Comparison of ENCODE assay signal across 11 cellular contexts in the genomic region with DNA sequence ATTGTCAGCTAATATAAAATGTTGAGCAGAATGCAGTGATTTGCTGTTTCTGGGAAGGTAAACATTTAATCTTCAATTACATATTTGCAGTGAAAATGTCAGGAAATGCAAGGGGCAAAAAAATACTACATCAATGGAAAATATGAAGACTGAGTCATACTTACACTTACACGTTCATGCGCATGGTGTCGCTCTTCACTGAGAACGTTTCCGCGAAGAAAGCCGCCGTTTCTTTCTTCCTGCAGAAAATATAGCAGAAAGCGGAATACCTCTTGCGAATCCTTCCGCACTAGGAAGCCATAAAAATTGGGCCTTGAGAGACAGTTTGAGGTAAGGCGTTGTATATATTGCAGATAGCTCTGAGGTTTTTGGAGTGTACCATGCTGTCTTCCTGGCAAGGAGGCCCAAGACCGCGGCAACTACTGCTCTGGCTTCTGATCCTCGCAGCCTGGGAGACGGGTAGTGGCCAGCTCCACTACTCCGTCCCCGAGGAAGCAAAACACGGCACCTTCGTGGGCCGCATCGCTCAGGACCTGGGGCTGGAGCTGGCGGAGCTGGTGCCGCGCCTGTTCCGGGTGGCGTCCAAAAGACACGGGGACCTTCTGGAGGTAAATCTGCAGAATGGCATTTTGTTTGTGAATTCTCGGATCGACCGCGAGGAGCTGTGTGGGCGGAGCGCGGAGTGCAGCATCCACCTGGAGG. TPM values are rescaled to one million over a fixed set of nuclear protein-coding genes. Genes with fewer than 3 reads are reported as not detected.
DNase-seq lines count a peak whose midpoint lies in the region; TF ChIP-seq lines count a peak whose summit lies in the region.
"Had no signal": no experiment of that assay in that cellular context is flagged by ENCODE, and none has a peak within 500 bp of the region (broad histone marks: within the 10 kb centered on the region; RNA-seq: fewer than 3 reads in every experiment).

Gene PCDHA13 (plus strand): TSS at position 236 of the 702 bp plus-strand sequence. CDS start 145 bp downstream, at position 381.

- no peak within 1 kb of the TSS for H3K4me3 ChIP-seq in MG63
- H3K4me3 ChIP-seq: SJSA1 had no signal

- POLR2A ChIA-PET in RWPE1 (lab: Yijun Ruan, JAX; ENCODE audit: low non-redundant PET), result no interaction called here

- peak; percentile 37 for DNase-seq in G401 (ENCODE audit: low spot score)
- DNase-seq in RWPE1 (ENCODE audit: low spot score), result peak; percentile 59
- DNase-seq in globus pallidus (ENCODE audit: low spot score), result peak; percentile 32
- DNase-seq in putamen (ENCODE audit: low spot score), result peak; percentile 23
- no peak for DNase-seq in SK-N-DZ (ENCODE audit: low spot score)
- no peak for DNase-seq in NCI-H526 (lab: John Stamatoyannopoulos, UW)
- no peak for DNase-seq in DMS114 treated with DMSO at 0.1 percent for 48 hours (lab: John Stamatoyannopoulos, UW; ENCODE audit: unreplicated experiment)
- no peak for DNase-seq in MG63
- DNase-seq: heart right ventricle, NCI-H2081 had no signal

- H3K27ac ChIP-seq in RWPE1, result no peak within 1 kb of the TSS
- H3K27ac ChIP-seq: heart right ventricle, SJSA1 had no signal

- no peaks in the 10 kb centered on the region for H3K27me3 ChIP-seq in MG63
- H3K27me3 ChIP-seq: SJSA1 had no signal

- CTCF ChIA-PET in RWPE1 (lab: Yijun Ruan, JAX), result interaction anchor here (0.6 to 4.0 kb wide), 20 partner anchors 9 to 1055 kb away, joined by 3 to 50 read pairs (median 4); partner anchors contain the start of genes PCDHA11, PCDHA8, PCDHAC1 and PCDHAC2

- no peaks in the 10 kb centered on the region for H3K9me3 ChIP-seq in MG63

- H3K36me3 ChIP-seq in MG63, result no peaks in the 10 kb centered on the region
- H3K36me3 ChIP-seq: heart right ventricle, SJSA1 had no signal

- in situ Hi-C loops in G401 (cut with HindIII; ENCODE audit: low sequenced_read_pairs), result no loop called here

- peak; percentile 78 for TF ChIP-seq CTCF in RWPE1 (conservative IDR thresholded peaks at IDR 0.05; ENCODE audit: low read depth)

RNA-seq across cellular contexts. Expression of gene PCDHA13, which starts in this region (rescaled TPM):
- total RNA-seq in G401 (2014; rRNA removed; shearing (Covaris generic)), result 0.54 and 0.86 TPM in 2 replicates
- 0.09 and 0.23 TPM in 2 replicates for polyA plus RNA-seq in SK-N-DZ (2014; cell fraction: cytosol; rRNA removed)
- 0.32 and 0.34 TPM in 2 replicates for polyA plus RNA-seq in SK-N-DZ (2014; cell fraction: nucleus; rRNA removed)
- total RNA-seq in MG63 (2014; rRNA removed; shearing (Covaris generic); ENCODE audit: low replicate concordance), result not detected in 2 replicates
- total RNA-seq: heart right ventricle, SJSA1 had no signal
- polyA plus RNA-seq: heart right ventricle had no signal

Comparison
In these comparisons a context has a peak if more than half of its experiments do, and no peak if none do; other contexts are left out.
1. Peak in DNase-seq in G401; RNA of the gene not detected or under 1 TPM.
2. DNase-seq: peak in RWPE1 (single experiment), globus pallidus (single experiment) and putamen (single experiment); none in SK-N-DZ (single experiment), NCI-H526 (0 of 2), DMS114 treated with DMSO at 0.1 percent for 48 hours (single experiment) and MG63 (single experiment).